ENCODE assay signal across 8 cellular contexts in genomic region chr2:179860255-179861026, GRCh38. TPM values are rescaled to one million over a fixed set of nuclear protein-coding genes. Genes with fewer than 3 reads are reported as not detected.
DNase-seq lines count a peak whose midpoint lies in the region; ATAC-seq and TF ChIP-seq lines count a peak whose summit lies in the region.

No MANE protein-coding gene starts in this region.

- ATAC-seq in naive B cell (ENCODE audit: low read depth in 2 of 2), result no peak
- ATAC-seq in GM21825 (IDR thresholded peaks at IDR 0.05; ENCODE audit: unreplicated experiment), result no peak

- H3K27me3 Mint-ChIP-seq in naive B cell, result peaks cover 58 to 86% (median 63%) of the 10 kb centered on the region in 3 donors

- no peaks in the 10 kb centered on the region for H3K36me3 ChIP-seq in thyroid gland

- POLR2A ChIA-PET in HEK293T (lab: Yijun Ruan, JAX), result no interaction called here

- 7 to 10% methylated on average over 24 to 27 of the region's 34 CpGs for WGBS in thyroid gland, 2 donors

- no peaks in the 10 kb centered on the region for H3K36me3 Mint-ChIP-seq in naive B cell

- CTCF ChIA-PET in HEK293T (lab: Yijun Ruan, JAX), result no interaction called here

- no peaks in the 10 kb centered on the region for H3K9me3 ChIP-seq in thyroid gland

- DNase-seq in AG20443 (ENCODE audit: low spot score) (peak; percentile 18), HEK293T (ENCODE audit: extremely low spot score) (peak; percentile 27), cardiac fibroblast (ENCODE audit: low read depth in 2 of 2) (no peak), naive B cell (no peak), thyroid gland (no peak), activated T-cell treated with anti-CD3 and anti-CD28 coated beads for 4 hours (no peak)
- DNase-seq in stimulated activated CD4-positive, alpha-beta T cell treated with anti-CD3 and anti-CD28 coated beads, Interleukin-4, amount 100 ng/mL, for 1 hour, result no peak

- intact Hi-C loops in thyroid gland (cut with DNase I), result no loop called here

- peaks cover 8 to 9% of the 10 kb centered on the region in 2 donors for H3K4me1 ChIP-seq in thyroid gland

- H3K4me3 ChIP-seq in cardiac fibroblast (replicated peaks in 1 of 2; ENCODE audit: low read depth in 2 of 2, low read length in 2 of 2) (peak overlapping the region; percentile 14 to 30), thyroid gland (replicated peaks in 1 of 3) (peak overlapping the region in 1 of 3 donors; percentile 28)

- H3K9me3 Mint-ChIP-seq in naive B cell, result no peaks in the 10 kb centered on the region

- H3K27ac Mint-ChIP-seq in naive B cell, result no peak overlapping the region

- no peak for TF ChIP-seq CTCF in cardiac fibroblast (IDR thresholded peaks at IDR 0.05; ENCODE audit: low read depth, low read length)
- no peak for TF ChIP-seq CTCF in thyroid gland (IDR thresholded peaks at IDR 0.05)

- peak overlapping the region in 6 of 8 donors; percentile 18 to 52 (median 36) for H3K4me3 Mint-ChIP-seq in naive B cell

- H3K4me1 Mint-ChIP-seq in naive B cell, result peaks cover 11 to 18% (median 13%) of the 10 kb centered on the region in 3 donors

- H3K27me3 ChIP-seq in thyroid gland, result no peaks in the 10 kb centered on the region

- no peak overlapping the region for H3K27ac ChIP-seq in thyroid gland

- no peak for TF ChIP-seq POLR2A in thyroid gland (IDR thresholded peaks at IDR 0.05)

TF ChIP-seq in HEK293T, 16 proteins besides CTCF, POLR2A, EP300 and RAD21:
- TF ChIP-seq FOXK2 (IDR thresholded peaks at IDR 0.05) (no peak), L3MBTL2 (conservative IDR thresholded peaks at IDR 0.05) (no peak)
TF ChIP-seq in HEK293T: peak in this region for 0.

RNA-seq across cellular contexts. Expression of gene ZNF385B, which starts 1.0 kb away (rescaled TPM):
- polyA plus RNA-seq in naive B cell (ENCODE audit: low read depth in 6 of 6), result not detected
- 1 to 10 TPM; 1.3 to 2.8 (median 1.8) TPM for total RNA-seq in thyroid gland

Comparison
In these comparisons a context has a peak if more than half of its experiments do, and no peak if none do; other contexts are left out.
1. DNase-seq: peak in AG20443 (single experiment) and HEK293T (single experiment); none in cardiac fibroblast (0 of 2), naive B cell (single experiment), stimulated activated CD4-positive, alpha-beta T cell treated with anti-CD3 and anti-CD28 coated beads, Interleukin-4, amount 100 ng/mL, for 1 hour (single experiment), thyroid gland (0 of 2) and activated T-cell treated with anti-CD3 and anti-CD28 coated beads for 4 hours (single experiment).